In genomic region chr22:17962168-17962567, GRCh38 we compare ENCODE assay signal across 14 cellular contexts.
A peak's percentile ranks its signal among the peaks of the same experiment; 100 is the strongest.
DNase-seq lines count a peak whose midpoint lies in the region; ATAC-seq and TF ChIP-seq lines count a peak whose summit lies in the region.
"Had no signal": no experiment of that assay in that cellular context is flagged by ENCODE, and none has a peak within 500 bp of the region (broad histone marks: within the 10 kb centered on the region; RNA-seq: fewer than 3 reads in every experiment).

No MANE protein-coding gene starts in this region.

- H3K4me1 Mint-ChIP-seq in GM23338 (peaks cover 31% of the 10 kb centered on the region), endothelial cell (ENCODE audit: unreplicated experiment) (peaks cover 39% of the 10 kb centered on the region), progenitor cell of endocrine pancreas (ENCODE audit: low read depth) (peaks cover 10% of the 10 kb centered on the region)

- no peaks in the 10 kb centered on the region for H3K36me3 ChIP-seq in cardiac muscle cell
- no peaks in the 10 kb centered on the region for H3K36me3 ChIP-seq in right atrium auricular region
- H3K36me3 ChIP-seq in GM23338 (ENCODE audit: insufficient read depth) = no peaks in the 10 kb centered on the region

- H3K27me3 ChIP-seq in cardiac muscle cell = no peaks in the 10 kb centered on the region
- no peaks in the 10 kb centered on the region for H3K27me3 ChIP-seq in right atrium auricular region
- H3K27me3 ChIP-seq in GM23338 (ENCODE audit: insufficient read depth) = no peaks in the 10 kb centered on the region

- no peaks in the 10 kb centered on the region for H3F3A ChIP-seq in GM23338 (replicated peaks; ENCODE audit: low read depth)

- peak overlapping the region; percentile 17 for H3K27ac ChIP-seq in cardiac muscle cell
- no peak overlapping the region for H3K27ac ChIP-seq in right atrium auricular region
- no peak overlapping the region for H3K27ac ChIP-seq in GM23338 (ENCODE audit: low read depth)
- H3K27ac ChIP-seq: BLaER1 treated with 17β-estradiol and CSF1 and Interleukin-3, amounts not matched to agents 10 nM and 100 nM had no signal

- no peaks in the 10 kb centered on the region for H3K9me3 ChIP-seq in cardiac muscle cell (ENCODE audit: low read depth)
- H3K9me3 ChIP-seq in right atrium auricular region = no peaks in the 10 kb centered on the region
- H3K9me3 ChIP-seq: BLaER1 treated with 17β-estradiol and CSF1 and Interleukin-3, amounts not matched to agents 10 nM and 100 nM had no signal

- H3K4me3 ChIP-seq in cardiac muscle cell (no peak overlapping the region), right atrium auricular region (no peak overlapping the region), GM23338 (no peak overlapping the region)
- H3K4me3 ChIP-seq: BLaER1 treated with 17β-estradiol and CSF1 and Interleukin-3, amounts not matched to agents 10 nM and 100 nM had no signal

- peaks cover 88% of the 10 kb centered on the region for H3K79me2 ChIP-seq in GM23338 (replicated peaks; ENCODE audit: insufficient read depth)

- ATAC-seq in GM23338 = 0 out of 3 replicates have a peak, but pooled peaks have one; percentile 13
- ATAC-seq in GM18861 (IDR thresholded peaks at IDR 0.05; ENCODE audit: unreplicated experiment) = no peak

- peaks cover 17% of the 10 kb centered on the region for H4K20me1 ChIP-seq in GM23338 (replicated peaks; ENCODE audit: insufficient read depth)

- H3K4me1 ChIP-seq in cardiac muscle cell (ENCODE audit: low read depth) (peaks cover 23% of the 10 kb centered on the region), right atrium auricular region (peaks cover 0 to 39% of the 10 kb centered on the region in 2 donors), GM23338 (ENCODE audit: insufficient read depth) (peaks cover 11% of the 10 kb centered on the region; the same call in 1 of the 2 replicates)

- no peak overlapping the region for H3K4me2 ChIP-seq in GM23338

- H3K27me3 Mint-ChIP-seq in GM23338 (ENCODE audit: insufficient read depth, low read depth, poor library complexity) (peaks cover 5% of the 10 kb centered on the region), endothelial cell (ENCODE audit: unreplicated experiment) (peaks cover 10% of the 10 kb centered on the region), progenitor cell of endocrine pancreas (no peaks in the 10 kb centered on the region)

- no peaks in the 10 kb centered on the region for H3K9me2 ChIP-seq in GM23338 (ENCODE audit: insufficient read depth)

- no peak overlapping the region for H2AFZ ChIP-seq in GM23338

- TF ChIP-seq CTCF in cardiac muscle cell (IDR thresholded peaks at IDR 0.05; ENCODE audit: low read depth, low read length) (no peak), right atrium auricular region (IDR thresholded peaks at IDR 0.05) (no peak), GM23338 (conservative IDR thresholded peaks at IDR 0.05; ENCODE audit: low read depth in 2 of 2) (no peak), endothelial cell (IDR thresholded peaks at IDR 0.05; ENCODE audit: unreplicated experiment) (no peak), progenitor cell of endocrine pancreas (IDR thresholded peaks at IDR 0.05; ENCODE audit: unreplicated experiment) (no peak)

- H3K4me3 Mint-ChIP-seq in GM23338 (no peak overlapping the region), endothelial cell (ENCODE audit: unreplicated experiment) (no peak overlapping the region), progenitor cell of endocrine pancreas (ENCODE audit: low read depth) (no peak overlapping the region)

- H3K36me3 Mint-ChIP-seq in GM23338 (ENCODE audit: low read depth) (no peaks in the 10 kb centered on the region; the same call in 2 of the 3 replicates), endothelial cell (ENCODE audit: low read depth, unreplicated experiment) (peaks cover under 1% of the 10 kb centered on the region), progenitor cell of endocrine pancreas (ENCODE audit: insufficient read depth) (no peaks in the 10 kb centered on the region)

- DNase-seq in cardiac muscle cell (ENCODE audit: low read depth in 1 of 2, low spot score in 1 of 2) (no peak), right atrium auricular region (ENCODE audit: low spot score) (no peak), GM23338 (ENCODE audit: low spot score) (no peak), endothelial cell (ENCODE audit: low spot score) (no peak), progenitor cell of endocrine pancreas (ENCODE audit: low spot score, unreplicated experiment) (no peak), NCI-H1930 (lab: John Stamatoyannopoulos, UW) (no peak), DMS53 treated with DMSO at 0.1 percent for 48 hours (lab: John Stamatoyannopoulos, UW; ENCODE audit: unreplicated experiment) (no peak)
- DNase-seq: 8988T, NCI-H1105 treated with DMSO at 0.1 percent for 48 hours, NCI-H1694 treated with DMSO at 0.1 percent for 48 hours, NCI-H226, NCI-H524 treated with DMSO at 0.1 percent for 48 hours had no signal

- H3K9me3 Mint-ChIP-seq in GM23338 (no peaks in the 10 kb centered on the region), endothelial cell (ENCODE audit: unreplicated experiment) (no peaks in the 10 kb centered on the region), progenitor cell of endocrine pancreas (ENCODE audit: low read depth) (no peaks in the 10 kb centered on the region)

- H3K27ac Mint-ChIP-seq in GM23338 = peak overlapping the region; percentile 30; the same call in 1 of the 2 replicates
- H3K27ac Mint-ChIP-seq in endothelial cell (ENCODE audit: unreplicated experiment) = peak overlapping the region; percentile 1
- H3K27ac Mint-ChIP-seq in progenitor cell of endocrine pancreas = peak overlapping the region; percentile 3

TF ChIP-seq in GM23338, 12 proteins besides CTCF, POLR2A, EP300 and RAD21:
- TF ChIP-seq JUNB (IDR thresholded peaks at IDR 0.05; ENCODE audit: unreplicated experiment) (no peak), EZH2 (IDR thresholded peaks at IDR 0.05; ENCODE audit: low read depth, unreplicated experiment) (no peak), ZNF114 (CRISPR knock-in tag; IDR thresholded peaks at IDR 0.05) (no peak), REST (IDR thresholded peaks at IDR 0.05; ENCODE audit: unreplicated experiment) (no peak), ZNF331 (CRISPR knock-in tag; IDR thresholded peaks at IDR 0.05; ENCODE audit: low read depth) (no peak)
